Comparison of ENCODE assay signal across 8 cellular contexts in the genomic region with DNA sequence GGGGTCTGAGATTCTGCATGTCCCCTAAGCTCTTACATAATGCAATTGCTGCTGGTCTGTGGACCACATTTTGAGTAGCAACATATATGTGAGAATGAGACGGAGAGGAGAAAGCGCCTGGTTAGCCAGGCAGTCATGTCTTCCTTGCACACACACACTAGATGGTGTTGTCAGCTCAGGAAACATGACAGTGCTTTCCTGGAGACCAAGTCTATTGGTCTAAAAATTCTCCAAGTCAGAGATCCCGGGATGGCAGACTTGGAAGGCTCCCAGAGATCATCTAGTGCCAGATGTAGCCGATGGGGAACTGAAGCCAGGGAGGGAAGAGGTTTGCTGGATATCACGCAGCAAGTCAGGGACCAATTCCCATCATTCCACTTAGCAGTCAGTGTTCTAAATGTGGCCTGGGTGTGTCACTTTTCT. TPM values are rescaled to one million over a fixed set of nuclear protein-coding genes. Genes with fewer than 3 reads are reported as not detected.
DNase-seq lines count a peak whose midpoint lies in the region; ATAC-seq and TF ChIP-seq lines count a peak whose summit lies in the region.

No MANE protein-coding gene starts in this region.

- no peak for ATAC-seq in stimulated activated memory B cell treated with anti-CD40 and anti-IgM and Interleukin-4, amounts not matched to agents 10 μg/mL and 1 μg/mL and 100 μg/mL, for 72 hours

- H3K9me2 ChIP-seq in hepatocyte (replicated peaks; ENCODE audit: insufficient read depth) = no peaks in the 10 kb centered on the region

- H3K27ac ChIP-seq in hepatocyte (peak overlapping the region; percentile 79), stomach (peak overlapping the region in 3 of 5 donors; percentile 42 to 72 (median 72))

- H3K27me3 ChIP-seq in hepatocyte = no peaks in the 10 kb centered on the region
- no peaks in the 10 kb centered on the region for H3K27me3 ChIP-seq in stomach

- peak; percentile 68 for TF ChIP-seq EP300 in stomach (IDR thresholded peaks at IDR 0.05)

- no peak overlapping the region for H3K27ac Mint-ChIP-seq in stimulated activated memory B cell treated with anti-CD40 and anti-IgM and Interleukin-4, amounts not matched to agents 10 μg/mL and 1 μg/mL and 100 μg/mL, for 72 hours

- TF ChIP-seq POLR2A in stomach (IDR thresholded peaks at IDR 0.05) = no peak

- no peaks in the 10 kb centered on the region for H3K4me1 Mint-ChIP-seq in stimulated activated memory B cell treated with anti-CD40 and anti-IgM and Interleukin-4, amounts not matched to agents 10 μg/mL and 1 μg/mL and 100 μg/mL, for 72 hours

- peaks cover 7% of the 10 kb centered on the region for H3K4me1 ChIP-seq in hepatocyte (ENCODE audit: insufficient read depth)
- peaks cover 0 to 37% (median 11%) of the 10 kb centered on the region in 4 donors for H3K4me1 ChIP-seq in stomach

- TF ChIP-seq CTCF in hepatocyte (IDR thresholded peaks at IDR 0.05; ENCODE audit: poor library complexity) = peak; percentile 61
- peak in 5 of 7 experiments; percentile 29 to 50 (median 43) for TF ChIP-seq CTCF in stomach (IDR thresholded peaks at IDR 0.05)

- DNase-seq in NCI-H1105 treated with DMSO at 0.1 percent for 48 hours (lab: John Stamatoyannopoulos, UW) (peak; percentile 32), NCI-H1105 (lab: John Stamatoyannopoulos, UW) (no peak), amygdala (lab: John Stamatoyannopoulos, UW) (peak in 37 of 56 donors; percentile 4 to 77 (median 26)), hepatocyte (ENCODE audit: low spot score) (peak; percentile 78), stomach (peak; percentile 31), T-helper 1 cell (no peak), D341Med (ENCODE audit: low spot score) (no peak)

- H3K79me2 ChIP-seq in hepatocyte = no peaks in the 10 kb centered on the region

- no peak overlapping the region for H3K4me3 Mint-ChIP-seq in stimulated activated memory B cell treated with anti-CD40 and anti-IgM and Interleukin-4, amounts not matched to agents 10 μg/mL and 1 μg/mL and 100 μg/mL, for 72 hours

- no peak overlapping the region for H2AFZ ChIP-seq in hepatocyte

- no peak overlapping the region for H3K4me2 ChIP-seq in hepatocyte

- 48% methylated on average over 5 of the region's 5 CpGs for whole genome bisulfite sequencing in hepatocyte (ENCODE audit: low lambda C conversion rate, missing lambda C conversion rate)
- WGBS in stomach, 5 donors = 10 to 31% (median 15%) methylated on average over 5 of the region's 5 CpGs

- H3K36me3 ChIP-seq in hepatocyte (replicated peaks; ENCODE audit: insufficient read depth, low read depth) (no peaks in the 10 kb centered on the region), stomach (no peaks in the 10 kb centered on the region)

- peaks cover 3% of the 10 kb centered on the region for H3K9me3 Mint-ChIP-seq in stimulated activated memory B cell treated with anti-CD40 and anti-IgM and Interleukin-4, amounts not matched to agents 10 μg/mL and 1 μg/mL and 100 μg/mL, for 72 hours

- no peaks in the 10 kb centered on the region for H3K9me3 ChIP-seq in hepatocyte (ENCODE audit: low read depth)
- H3K9me3 ChIP-seq in stomach = no peaks in the 10 kb centered on the region

- no peaks in the 10 kb centered on the region for H4K20me1 ChIP-seq in hepatocyte (ENCODE audit: insufficient read depth, poor library complexity, severe bottlenecking)

- H3K36me3 Mint-ChIP-seq in stimulated activated memory B cell treated with anti-CD40 and anti-IgM and Interleukin-4, amounts not matched to agents 10 μg/mL and 1 μg/mL and 100 μg/mL, for 72 hours = no peaks in the 10 kb centered on the region

- H3K4me3 ChIP-seq in hepatocyte (no peak overlapping the region), stomach (no peak overlapping the region)

- peaks cover 58% of the 10 kb centered on the region for H3K27me3 Mint-ChIP-seq in stimulated activated memory B cell treated with anti-CD40 and anti-IgM and Interleukin-4, amounts not matched to agents 10 μg/mL and 1 μg/mL and 100 μg/mL, for 72 hours

- intact Hi-C loops in stomach (cut with DNase I; ENCODE audit: low total_unique reads) = loop anchor here (5.0 to 10.0 kb wide), 2 partner anchors 104 to 136 kb away; no protein-coding TSS in a partner anchor

RNA-seq across cellular contexts. Expression of gene GALNT12, which starts 53.4 kb away (rescaled TPM):
- total RNA-seq in hepatocyte (13.0 and 16.4 TPM in 2 replicates), stomach (100 to 1,000 TPM in 2 of 5 donors, 10 to 100 TPM in 3; 27.7 to 212 (median 60.3) TPM)
- polyA plus RNA-seq in hepatocyte (13.9 and 17.2 TPM in 2 replicates), stomach (10 to 100 TPM in 2 of 3 donors, 1 to 10 TPM in 1; 9.0 to 19.4 (median 10.0) TPM)

Comparison
In these comparisons a context has a peak if more than half of its experiments do, and no peak if none do; other contexts are left out.
1. DNase-seq: peak in NCI-H1105 treated with DMSO at 0.1 percent for 48 hours (single experiment), amygdala (37 of 56), hepatocyte (single experiment) and stomach (single experiment); none in NCI-H1105 (single experiment), T-helper 1 cell (0 of 5) and D341Med (single experiment).